ENCODE assay signal across 1 cellular context in the genomic region with DNA sequence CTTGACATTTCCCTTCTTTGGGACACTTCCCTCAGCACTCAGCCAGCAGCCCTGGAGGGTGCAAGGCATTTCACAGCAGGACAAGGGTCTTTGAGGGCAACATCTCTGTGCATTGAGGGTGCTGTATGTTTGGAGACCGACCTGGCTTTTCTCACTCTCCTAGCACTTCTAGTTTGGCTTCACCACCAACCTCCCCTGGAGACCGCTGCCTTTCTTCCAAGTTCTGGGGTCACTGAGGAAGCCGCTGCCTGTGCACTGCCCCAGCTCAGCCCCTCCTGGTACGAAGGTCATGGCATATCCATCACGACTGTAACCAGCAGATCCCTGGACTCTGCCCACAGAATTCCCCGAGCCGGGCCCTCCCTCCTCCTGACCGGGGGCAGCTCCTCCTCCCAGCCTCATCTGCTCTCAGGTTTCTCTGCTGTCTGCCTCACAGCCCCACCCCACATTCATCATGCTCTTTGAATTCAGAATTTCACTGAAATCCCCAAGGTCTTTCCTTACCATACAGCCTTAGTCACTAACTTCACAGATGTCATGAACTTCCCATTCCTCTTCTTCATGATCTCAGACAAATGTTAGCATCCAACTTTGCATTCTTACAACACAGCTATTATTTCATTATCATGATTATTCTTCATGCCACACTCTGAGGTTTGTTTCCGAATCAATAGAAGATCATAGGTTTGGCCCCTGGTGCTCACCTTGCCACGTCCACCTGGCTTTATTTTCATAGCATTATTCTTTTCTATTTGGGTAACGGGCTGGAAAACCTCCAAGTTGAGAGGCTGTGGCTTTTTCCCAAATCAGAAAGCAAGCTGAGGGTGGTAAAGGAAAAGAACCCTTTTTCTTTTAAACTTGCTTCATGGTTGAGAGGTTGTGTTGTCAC.
TF ChIP-seq lines count a peak whose summit lies in the region.

No MANE protein-coding gene starts in this region.

TF ChIP-seq in HepG2, 621 proteins besides CTCF, POLR2A, EP300 and RAD21 (continued from another document and continues in another):
- TF ChIP-seq, protein P1, sequence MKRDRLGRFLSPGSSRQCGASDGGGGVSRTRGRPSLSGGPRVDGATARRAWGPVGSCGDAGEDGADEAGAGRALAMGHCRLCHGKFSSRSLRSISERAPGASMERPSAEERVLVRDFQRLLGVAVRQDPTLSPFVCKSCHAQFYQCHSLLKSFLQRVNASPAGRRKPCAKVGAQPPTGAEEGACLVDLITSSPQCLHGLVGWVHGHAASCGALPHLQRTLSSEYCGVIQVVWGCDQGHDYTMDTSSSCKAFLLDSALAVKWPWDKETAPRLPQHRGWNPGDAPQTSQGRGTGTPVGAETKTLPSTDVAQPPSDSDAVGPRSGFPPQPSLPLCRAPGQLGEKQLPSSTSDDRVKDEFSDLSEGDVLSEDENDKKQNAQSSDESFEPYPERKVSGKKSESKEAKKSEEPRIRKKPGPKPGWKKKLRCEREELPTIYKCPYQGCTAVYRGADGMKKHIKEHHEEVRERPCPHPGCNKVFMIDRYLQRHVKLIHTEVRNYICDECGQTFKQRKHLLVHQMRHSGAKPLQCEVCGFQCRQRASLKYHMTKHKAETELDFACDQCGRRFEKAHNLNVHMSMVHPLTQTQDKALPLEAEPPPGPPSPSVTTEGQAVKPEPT (CRISPR knock-in tag; IDR thresholded peaks at IDR 0.05; ENCODE audit: low read depth): no peak
- TF ChIP-seq ZNF720 (CRISPR knock-in tag; IDR thresholded peaks at IDR 0.05) (no peak), SP5 (CRISPR knock-in tag; IDR thresholded peaks at IDR 0.05; ENCODE audit: borderline replicate concordance, low read depth) (peak; percentile 83; the same call in 1 of the 2 replicates), ARNT2 (CRISPR knock-in tag; IDR thresholded peaks at IDR 0.05; ENCODE audit: low read depth) (peak; percentile 71; the same call in 1 of the 2 replicates), ZNF136 (CRISPR knock-in tag; IDR thresholded peaks at IDR 0.05; ENCODE audit: low read depth) (peak; percentile 88), REL (CRISPR knock-in tag; conservative IDR thresholded peaks at IDR 0.05) (no peak), IKZF4 (CRISPR knock-in tag; IDR thresholded peaks at IDR 0.05; ENCODE audit: borderline replicate concordance, low read depth, not compliant biosample characterization) (no peak), ZNF713 (CRISPR knock-in tag; IDR thresholded peaks at IDR 0.05) (no peak), YEATS2 (CRISPR knock-in tag; IDR thresholded peaks at IDR 0.05; ENCODE audit: borderline replicate concordance) (no peak; the same call in 1 of the 2 replicates), SMAD9 (CRISPR knock-in tag; IDR thresholded peaks at IDR 0.05) (no peak), SIX4 (CRISPR knock-in tag; IDR thresholded peaks at IDR 0.05) (peak; percentile 94), ZNF367 (CRISPR knock-in tag; IDR thresholded peaks at IDR 0.05; ENCODE audit: borderline replicate concordance) (no peak), SIN3A (IDR thresholded peaks at IDR 0.05; ENCODE audit: borderline replicate concordance, low read depth, low read length) (no peak), ZFP36 (IDR thresholded peaks at IDR 0.05; ENCODE audit: borderline replicate concordance, low read depth, low read length, partially characterized antibody) (no peak), ZNF331 (CRISPR knock-in tag; IDR thresholded peaks at IDR 0.05) (peak; percentile 63; the same call in 1 of the 2 replicates), EEA1 (CRISPR knock-in tag; IDR thresholded peaks at IDR 0.05; ENCODE audit: borderline replicate concordance) (0 out of 2 replicates have a peak, but pooled peaks have one; percentile 46), ZNF430 (CRISPR knock-in tag; IDR thresholded peaks at IDR 0.05) (0 out of 2 replicates have a peak, but pooled peaks have one; percentile 38), ZNF607 (CRISPR knock-in tag; IDR thresholded peaks at IDR 0.05; ENCODE audit: borderline replicate concordance) (peak; percentile 51; the same call in 1 of the 2 replicates), ZNF761 (CRISPR knock-in tag; conservative IDR thresholded peaks at IDR 0.05) (no peak)
- TF ChIP-seq, protein P2, sequence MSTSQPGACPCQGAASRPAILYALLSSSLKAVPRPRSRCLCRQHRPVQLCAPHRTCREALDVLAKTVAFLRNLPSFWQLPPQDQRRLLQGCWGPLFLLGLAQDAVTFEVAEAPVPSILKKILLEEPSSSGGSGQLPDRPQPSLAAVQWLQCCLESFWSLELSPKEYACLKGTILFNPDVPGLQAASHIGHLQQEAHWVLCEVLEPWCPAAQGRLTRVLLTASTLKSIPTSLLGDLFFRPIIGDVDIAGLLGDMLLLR (CRISPR knock-in tag; IDR thresholded peaks at IDR 0.05): no peak
- TF ChIP-seq, protein P3, sequence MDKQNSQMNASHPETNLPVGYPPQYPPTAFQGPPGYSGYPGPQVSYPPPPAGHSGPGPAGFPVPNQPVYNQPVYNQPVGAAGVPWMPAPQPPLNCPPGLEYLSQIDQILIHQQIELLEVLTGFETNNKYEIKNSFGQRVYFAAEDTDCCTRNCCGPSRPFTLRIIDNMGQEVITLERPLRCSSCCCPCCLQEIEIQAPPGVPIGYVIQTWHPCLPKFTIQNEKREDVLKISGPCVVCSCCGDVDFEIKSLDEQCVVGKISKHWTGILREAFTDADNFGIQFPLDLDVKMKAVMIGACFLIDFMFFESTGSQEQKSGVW (CRISPR knock-in tag; IDR thresholded peaks at IDR 0.05; ENCODE audit: borderline replicate concordance): no peak
- TF ChIP-seq, protein P4, sequence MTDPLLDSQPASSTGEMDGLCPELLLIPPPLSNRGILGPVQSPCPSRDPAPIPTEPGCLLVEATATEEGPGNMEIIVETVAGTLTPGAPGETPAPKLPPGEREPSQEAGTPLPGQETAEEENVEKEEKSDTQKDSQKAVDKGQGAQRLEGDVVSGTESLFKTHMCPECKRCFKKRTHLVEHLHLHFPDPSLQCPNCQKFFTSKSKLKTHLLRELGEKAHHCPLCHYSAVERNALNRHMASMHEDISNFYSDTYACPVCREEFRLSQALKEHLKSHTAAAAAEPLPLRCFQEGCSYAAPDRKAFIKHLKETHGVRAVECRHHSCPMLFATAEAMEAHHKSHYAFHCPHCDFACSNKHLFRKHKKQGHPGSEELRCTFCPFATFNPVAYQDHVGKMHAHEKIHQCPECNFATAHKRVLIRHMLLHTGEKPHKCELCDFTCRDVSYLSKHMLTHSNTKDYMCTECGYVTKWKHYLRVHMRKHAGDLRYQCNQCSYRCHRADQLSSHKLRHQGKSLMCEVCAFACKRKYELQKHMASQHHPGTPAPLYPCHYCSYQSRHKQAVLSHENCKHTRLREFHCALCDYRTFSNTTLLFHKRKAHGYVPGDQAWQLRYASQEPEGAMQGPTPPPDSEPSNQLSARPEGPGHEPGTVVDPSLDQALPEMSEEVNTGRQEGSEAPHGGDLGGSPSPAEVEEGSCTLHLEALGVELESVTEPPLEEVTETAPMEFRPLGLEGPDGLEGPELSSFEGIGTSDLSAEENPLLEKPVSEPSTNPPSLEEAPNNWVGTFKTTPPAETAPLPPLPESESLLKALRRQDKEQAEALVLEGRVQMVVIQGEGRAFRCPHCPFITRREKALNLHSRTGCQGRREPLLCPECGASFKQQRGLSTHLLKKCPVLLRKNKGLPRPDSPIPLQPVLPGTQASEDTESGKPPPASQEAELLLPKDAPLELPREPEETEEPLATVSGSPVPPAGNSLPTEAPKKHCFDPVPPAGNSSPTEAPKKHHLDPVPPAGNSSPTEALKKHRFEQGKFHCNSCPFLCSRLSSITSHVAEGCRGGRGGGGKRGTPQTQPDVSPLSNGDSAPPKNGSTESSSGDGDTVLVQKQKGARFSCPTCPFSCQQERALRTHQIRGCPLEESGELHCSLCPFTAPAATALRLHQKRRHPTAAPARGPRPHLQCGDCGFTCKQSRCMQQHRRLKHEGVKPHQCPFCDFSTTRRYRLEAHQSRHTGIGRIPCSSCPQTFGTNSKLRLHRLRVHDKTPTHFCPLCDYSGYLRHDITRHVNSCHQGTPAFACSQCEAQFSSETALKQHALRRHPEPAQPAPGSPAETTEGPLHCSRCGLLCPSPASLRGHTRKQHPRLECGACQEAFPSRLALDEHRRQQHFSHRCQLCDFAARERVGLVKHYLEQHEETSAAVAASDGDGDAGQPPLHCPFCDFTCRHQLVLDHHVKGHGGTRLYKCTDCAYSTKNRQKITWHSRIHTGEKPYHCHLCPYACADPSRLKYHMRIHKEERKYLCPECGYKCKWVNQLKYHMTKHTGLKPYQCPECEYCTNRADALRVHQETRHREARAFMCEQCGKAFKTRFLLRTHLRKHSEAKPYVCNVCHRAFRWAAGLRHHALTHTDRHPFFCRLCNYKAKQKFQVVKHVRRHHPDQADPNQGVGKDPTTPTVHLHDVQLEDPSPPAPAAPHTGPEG (CRISPR knock-in tag; IDR thresholded peaks at IDR 0.05): no peak
- TF ChIP-seq, protein P5, sequence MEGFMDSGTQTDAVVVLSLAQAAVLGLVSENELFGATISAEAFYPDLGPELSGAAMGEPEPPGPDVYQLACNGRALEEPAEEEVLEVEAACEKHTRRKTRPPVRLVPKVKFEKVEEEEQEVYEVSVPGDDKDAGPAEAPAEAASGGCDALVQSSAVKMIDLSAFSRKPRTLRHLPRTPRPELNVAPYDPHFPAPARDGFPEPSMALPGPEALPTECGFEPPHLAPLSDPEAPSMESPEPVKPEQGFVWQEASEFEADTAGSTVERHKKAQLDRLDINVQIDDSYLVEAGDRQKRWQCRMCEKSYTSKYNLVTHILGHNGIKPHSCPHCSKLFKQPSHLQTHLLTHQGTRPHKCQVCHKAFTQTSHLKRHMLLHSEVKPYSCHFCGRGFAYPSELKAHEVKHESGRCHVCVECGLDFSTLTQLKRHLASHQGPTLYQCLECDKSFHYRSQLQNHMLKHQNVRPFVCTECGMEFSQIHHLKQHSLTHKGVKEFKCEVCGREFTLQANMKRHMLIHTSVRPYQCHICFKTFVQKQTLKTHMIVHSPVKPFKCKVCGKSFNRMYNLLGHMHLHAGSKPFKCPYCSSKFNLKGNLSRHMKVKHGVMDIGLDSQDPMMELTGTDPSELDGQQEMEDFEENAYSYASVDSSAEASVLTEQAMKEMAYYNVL (CRISPR knock-in tag; IDR thresholded peaks at IDR 0.05; ENCODE audit: borderline replicate concordance): peak; percentile 95
- TF ChIP-seq, protein P6, sequence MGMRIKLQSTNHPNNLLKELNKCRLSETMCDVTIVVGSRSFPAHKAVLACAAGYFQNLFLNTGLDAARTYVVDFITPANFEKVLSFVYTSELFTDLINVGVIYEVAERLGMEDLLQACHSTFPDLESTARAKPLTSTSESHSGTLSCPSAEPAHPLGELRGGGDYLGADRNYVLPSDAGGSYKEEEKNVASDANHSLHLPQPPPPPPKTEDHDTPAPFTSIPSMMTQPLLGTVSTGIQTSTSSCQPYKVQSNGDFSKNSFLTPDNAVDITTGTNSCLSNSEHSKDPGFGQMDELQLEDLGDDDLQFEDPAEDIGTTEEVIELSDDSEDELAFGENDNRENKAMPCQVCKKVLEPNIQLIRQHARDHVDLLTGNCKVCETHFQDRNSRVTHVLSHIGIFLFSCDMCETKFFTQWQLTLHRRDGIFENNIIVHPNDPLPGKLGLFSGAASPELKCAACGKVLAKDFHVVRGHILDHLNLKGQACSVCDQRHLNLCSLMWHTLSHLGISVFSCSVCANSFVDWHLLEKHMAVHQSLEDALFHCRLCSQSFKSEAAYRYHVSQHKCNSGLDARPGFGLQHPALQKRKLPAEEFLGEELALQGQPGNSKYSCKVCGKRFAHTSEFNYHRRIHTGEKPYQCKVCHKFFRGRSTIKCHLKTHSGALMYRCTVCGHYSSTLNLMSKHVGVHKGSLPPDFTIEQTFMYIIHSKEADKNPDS (CRISPR knock-in tag; IDR thresholded peaks at IDR 0.05): no peak
- TF ChIP-seq, protein P7, sequence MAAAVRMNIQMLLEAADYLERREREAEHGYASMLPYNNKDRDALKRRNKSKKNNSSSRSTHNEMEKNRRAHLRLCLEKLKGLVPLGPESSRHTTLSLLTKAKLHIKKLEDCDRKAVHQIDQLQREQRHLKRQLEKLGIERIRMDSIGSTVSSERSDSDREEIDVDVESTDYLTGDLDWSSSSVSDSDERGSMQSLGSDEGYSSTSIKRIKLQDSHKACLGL (CRISPR knock-in tag; IDR thresholded peaks at IDR 0.05): 0 out of 2 replicates have a peak, but pooled peaks have one; percentile 50
